In genomic region chr7:14305233-14305866, GRCh38 we compare ENCODE assay signal across 25 cellular contexts.
DNase-seq lines count a peak whose midpoint lies in the region; ATAC-seq, FAIRE-seq and TF ChIP-seq lines count a peak whose summit lies in the region.
"Had no signal": no experiment of that assay in that cellular context is flagged by ENCODE, and none has a peak within 500 bp of the region (broad histone marks: within the 10 kb centered on the region; RNA-seq: fewer than 3 reads in every experiment).

No MANE protein-coding gene starts in this region.

- no peaks in the 10 kb centered on the region for H3K79me2 ChIP-seq in HCT116 (ENCODE audit: insufficient read depth, low read length)

- no peak overlapping the region for H3K9ac ChIP-seq in HCT116 (ENCODE audit: low read length)
- H3K9ac ChIP-seq: BLaER1 treated with 17β-estradiol and CSF1 and Interleukin-3, amounts not matched to agents 10 nM and 100 nM had no signal

- H3K9me3 ChIP-seq in AG04450 (ENCODE audit: control insufficient read depth, insufficient read depth, low read length) (no peaks in the 10 kb centered on the region), HCT116 (ENCODE audit: control insufficient read depth in 1 of 2, insufficient read depth in 1 of 2, low read depth in 1 of 2, low read length in 2 of 2) (no peaks in the 10 kb centered on the region), small intestine (ENCODE audit: control insufficient read depth, low read depth) (no peaks in the 10 kb centered on the region)
- H3K9me3 ChIP-seq: BLaER1 treated with 17β-estradiol and CSF1 and Interleukin-3, amounts not matched to agents 10 nM and 100 nM; gastroesophageal sphincter; ovary; vagina had no signal

- no peak overlapping the region for H2AFZ ChIP-seq in HCT116 (ENCODE audit: low read depth, low read length, poor library complexity, severe bottlenecking)

- intact Hi-C loops in HCT116 (cut with micrococcal nuclease): no loop called here

- FAIRE-seq in small intestine (lab: Jason Lieb, UNC) (no peak), GM19239 (lab: Jason Lieb, UNC) (no peak)
- FAIRE-seq: kidney had no signal

- H3K36me3 ChIP-seq in HCT116 (ENCODE audit: control insufficient read depth in 1 of 2, insufficient read depth in 2 of 2, low read length in 2 of 2) (no peaks in the 10 kb centered on the region), small intestine (ENCODE audit: control insufficient read depth in 2 of 2, insufficient read depth in 2 of 2, low read length in 2 of 2) (no peaks in the 10 kb centered on the region)
- H3K36me3 ChIP-seq: BLaER1 treated with 17β-estradiol and CSF1 and Interleukin-3, amounts not matched to agents 10 nM and 100 nM; cardiac muscle cell; gastroesophageal sphincter; ovary; vagina had no signal

- RAD21 ChIA-PET in HCT116 (lab: Charles Lee; ENCODE audit: low non-redundant PET in 1 of 2, low total read pairs in 2 of 2, uncharacterized antibody in 2 of 2, unreplicated experiment in 2 of 2): no interaction called here

- TF ChIP-seq CTCF in AG04450 (IDR thresholded peaks at IDR 0.05; ENCODE audit: low read depth, low read length): peak; percentile 29; the same call in 1 of the 2 replicates
- TF ChIP-seq CTCF in HCT116 (IDR thresholded peaks at IDR 0.05 in 2 of 3, conservative IDR thresholded peaks at IDR 0.05 in 1 of 3; ENCODE audit: borderline replicate concordance in 1 of 3, insufficient read depth in 1 of 3, low read depth in 2 of 3, low read length in 2 of 3): peak in 2 of 3 experiments; percentile 14 to 49; a peak in 3 of 6 replicates

- ATAC-seq in HCT116 (no peak; the same call in 1 of the 2 replicates), SK-N-SH treated with all-trans-retinoic acid at 6 μM for 48 hours (peak; percentile 54; the same call in 2 of the 3 replicates), HG03521 (IDR thresholded peaks at IDR 0.05; ENCODE audit: unreplicated experiment) (no peak)
- ATAC-seq: activated CD4-positive, alpha-beta T cell treated with anti-CD3 and anti-CD28 coated beads for 36 hours; gastroesophageal sphincter; natural killer cell; stimulated activated effector memory CD8-positive, alpha-beta T cell treated with anti-CD3 and anti-CD28 coated beads, Interleukin-12 subunit alpha, Interleukin-12 subunit beta, amount 100 ng/mL, for 72 hours had no signal

- POLR2A ChIA-PET in AG04450 (lab: Yijun Ruan, JAX) (no interaction called here), HCT116 (lab: Charles Lee) (no interaction called here)

- H3K27ac ChIP-seq in AG04450 (ENCODE audit: low read depth, low read length) (no peak overlapping the region), HCT116 (ENCODE audit: low read depth, low read length) (no peak overlapping the region), small intestine (ENCODE audit: low read depth in 1 of 2, low read length in 1 of 2) (no peak overlapping the region)
- H3K27ac ChIP-seq: BLaER1 treated with 17β-estradiol and CSF1 and Interleukin-3, amounts not matched to agents 10 nM and 100 nM; cardiac muscle cell; gastroesophageal sphincter; ovary; vagina had no signal

- H3K4me3 ChIP-seq in AG04450 (ENCODE audit: low read depth, low read length): no peak overlapping the region
- H3K4me3 ChIP-seq in HCT116 (replicated peaks in 1 of 2; ENCODE audit: low read depth in 1 of 2, low read length in 2 of 2): no peak overlapping the region
- H3K4me3 ChIP-seq in small intestine (ENCODE audit: low read depth in 1 of 2, low read length in 2 of 2): no peak overlapping the region
- H3K4me3 ChIP-seq: BLaER1 treated with 17β-estradiol and CSF1 and Interleukin-3, amounts not matched to agents 10 nM and 100 nM; cardiac muscle cell; gastroesophageal sphincter; ovary; vagina had no signal

- H4K20me1 ChIP-seq in HCT116 (ENCODE audit: insufficient read depth): no peaks in the 10 kb centered on the region
- H4K20me1 ChIP-seq: BLaER1 treated with 17β-estradiol and CSF1 and Interleukin-3, amounts not matched to agents 10 nM and 100 nM had no signal

- DNase-seq in AG04450 (ENCODE audit: low read depth, low spot score): no peak
- DNase-seq in HCT116 (ENCODE audit: low read depth, low spot score): peak; percentile 3
- peak; percentile 82 for DNase-seq in foreskin melanocyte
- no peak for DNase-seq in small intestine
- DNase-seq in DMS 273 (lab: John Stamatoyannopoulos, UW; ENCODE audit: unreplicated experiment): no peak
- no peak for DNase-seq in GM19239 (ENCODE audit: insufficient read length, low spot score)
- DNase-seq: activated CD4-positive, alpha-beta T cell treated with anti-CD3 and anti-CD28 coated beads for 36 hours; activated CD8-positive, alpha-beta memory T cell treated with anti-CD3 and anti-CD28 coated beads for 24 hours; activated naive CD4-positive, alpha-beta T cell treated with Interleukin-2 at 50 U/mL for 16 hours; activated T-cell treated with anti-CD3 and anti-CD28 coated beads, Interleukin-2, amount 50 U/mL, for 24 hours; amniotic stem cell; dermis blood vessel endothelial cell; KG1; kidney; natural killer cell; NCI-H1694 treated with DMSO at 0.1 percent for 48 hours; ovary; SIG-M5 had no signal

- 74 to 79% (median 79%) methylated on average over 4 of the region's 4 CpGs for WGBS in small intestine, 3 donors

- TF ChIP-seq POLR2A in HCT116 (IDR thresholded peaks at IDR 0.05; ENCODE audit: borderline replicate concordance, extremely low read depth, insufficient read depth, insufficient read length): no peak

- H3K27me3 ChIP-seq in AG04450 (ENCODE audit: control insufficient read depth, insufficient read depth, low read length) (no peaks in the 10 kb centered on the region), HCT116 (ENCODE audit: insufficient read depth, low read length) (no peaks in the 10 kb centered on the region), small intestine (ENCODE audit: control insufficient read depth in 2 of 2, insufficient read depth in 2 of 2, low read length in 2 of 2) (no peaks in the 10 kb centered on the region)
- H3K27me3 ChIP-seq: BLaER1 treated with 17β-estradiol and CSF1 and Interleukin-3, amounts not matched to agents 10 nM and 100 nM; cardiac muscle cell; gastroesophageal sphincter; ovary; vagina had no signal

- CTCF ChIA-PET in AG04450 (lab: Charles Lee) (interaction anchor here (1.1 kb wide), 1 partner anchor 386 kb away, joined by 9 read pairs; no protein-coding TSS in a partner anchor), HCT116 (lab: Charles Lee) (no interaction called here)

- no TSS peak for BruUV-seq in HCT116 (replicated peaks; lab: Mats Ljungman, UMichigan)

- peaks cover 0 to 5% of the 10 kb centered on the region in 2 experiments; a peak in 1 of 4 replicates for H3K4me1 ChIP-seq in HCT116 (ENCODE audit: control insufficient read depth in 1 of 2, insufficient read depth in 2 of 2, low read length in 2 of 2)
- no peaks in the 10 kb centered on the region for H3K4me1 ChIP-seq in small intestine (ENCODE audit: control insufficient read depth in 2 of 2, insufficient read depth in 1 of 2, low read depth in 1 of 2, low read length in 1 of 2)
- H3K4me1 ChIP-seq: BLaER1 treated with 17β-estradiol and CSF1 and Interleukin-3, amounts not matched to agents 10 nM and 100 nM; gastroesophageal sphincter; vagina had no signal

- H3K4me2 ChIP-seq in HCT116 (ENCODE audit: low read length): no peak overlapping the region
- H3K4me2 ChIP-seq: BLaER1 treated with 17β-estradiol and CSF1 and Interleukin-3, amounts not matched to agents 10 nM and 100 nM had no signal

- TF ChIP-seq RAD21 in HCT116 (IDR thresholded peaks at IDR 0.05; ENCODE audit: low read depth): no peak

- no peaks in the 10 kb centered on the region for H3K9me2 ChIP-seq in HCT116 (ENCODE audit: insufficient read depth)

TF ChIP-seq in HCT116, 20 proteins besides CTCF, POLR2A, EP300 and RAD21 (continues in another document):
- TF ChIP-seq SP1 (IDR thresholded peaks at IDR 0.05; ENCODE audit: low read depth) (no peak), YY1 (IDR thresholded peaks at IDR 0.05; ENCODE audit: extremely low read depth, insufficient replicate concordance, low read depth, low read length) (no peak), ZNF274 (IDR thresholded peaks at IDR 0.05; ENCODE audit: low read depth, low read length) (no peak), CEBPB (IDR thresholded peaks at IDR 0.05; ENCODE audit: low read depth) (no peak), MAX (IDR thresholded peaks at IDR 0.05) (no peak), ELF1 (IDR thresholded peaks at IDR 0.05; ENCODE audit: borderline replicate concordance, low read depth) (no peak), SIN3A (IDR thresholded peaks at IDR 0.05; ENCODE audit: low read depth) (no peak), SRF (IDR thresholded peaks at IDR 0.05; ENCODE audit: low read depth) (no peak), ATF3 (IDR thresholded peaks at IDR 0.05) (no peak)

TF ChIP-seq in SK-N-SH treated with all-trans-retinoic acid at 6 μM for 48 hours, 23 proteins besides CTCF, POLR2A, EP300 and RAD21:
- TF ChIP-seq ZFP30 (CRISPR knock-in tag; IDR thresholded peaks at IDR 0.05) (no peak), ZNF565 (CRISPR knock-in tag; conservative IDR thresholded peaks at IDR 0.05; ENCODE audit: low read depth) (no peak), ISL1 (CRISPR knock-in tag; IDR thresholded peaks at IDR 0.05) (peak; percentile 68), CSRNP3 (CRISPR knock-in tag; IDR thresholded peaks at IDR 0.05) (no peak)

Comparison
In these comparisons a context has a peak if more than half of its experiments do, and no peak if none do; other contexts are left out.
1. DNase-seq: peak in HCT116 (single experiment) and foreskin melanocyte (single experiment); none in AG04450 (single experiment), small intestine (single experiment), DMS 273 (single experiment) and GM19239 (single experiment).